18 cellular contexts compared by ENCODE assay signal in genomic region chr10:116777006-116777405, GRCh38. TPM values are rescaled to one million over a fixed set of nuclear protein-coding genes. Genes with fewer than 3 reads are reported as not detected.
DNase-seq lines count a peak whose midpoint lies in the region; ATAC-seq and TF ChIP-seq lines count a peak whose summit lies in the region.
"Had no signal": no experiment of that assay in that cellular context is flagged by ENCODE, and none has a peak within 500 bp of the region (broad histone marks: within the 10 kb centered on the region; RNA-seq: fewer than 3 reads in every experiment).

No MANE protein-coding gene starts in this region.

- 88% methylated on average over 8 of the region's 8 CpGs for WGBS in suprapubic skin

- TF ChIP-seq CTCF in right atrium auricular region (IDR thresholded peaks at IDR 0.05) (no peak), brain (conservative IDR thresholded peaks at IDR 0.05) (no peak), mucosa of descending colon (IDR thresholded peaks at IDR 0.05) (no peak), suprapubic skin (IDR thresholded peaks at IDR 0.05) (no peak)

- intact Hi-C loops in cardiac septum (cut with DNase I) (no loop called here), mucosa of descending colon (cut with DNase I, micrococcal nuclease) (no loop called here)

- ATAC-seq in mucosa of descending colon = peak; percentile 35
- ATAC-seq in HG02981 (IDR thresholded peaks at IDR 0.05; ENCODE audit: unreplicated experiment) = no peak
- ATAC-seq: GM23338, HCT116 had no signal

- no peaks in the 10 kb centered on the region for H3K9me3 Mint-ChIP-seq in brain
- H3K9me3 Mint-ChIP-seq: CD4-positive, alpha-beta memory T cell; GM23338; H9 had no signal

- H3K9me3 ChIP-seq in right atrium auricular region = no peaks in the 10 kb centered on the region
- no peaks in the 10 kb centered on the region for H3K9me3 ChIP-seq in mucosa of descending colon
- no peaks in the 10 kb centered on the region for H3K9me3 ChIP-seq in suprapubic skin

- H3K4me3 Mint-ChIP-seq in brain = no peak overlapping the region
- H3K4me3 Mint-ChIP-seq: CD4-positive, alpha-beta memory T cell; GM23338; H9 had no signal

- H3K36me3 ChIP-seq in right atrium auricular region (no peaks in the 10 kb centered on the region), mucosa of descending colon (ENCODE audit: low read depth) (no peaks in the 10 kb centered on the region), suprapubic skin (no peaks in the 10 kb centered on the region)

- DNase-seq in cardiac septum (ENCODE audit: low spot score) = peak; percentile 62
- no peak for DNase-seq in right atrium auricular region (ENCODE audit: low spot score)
- no peak for DNase-seq in mucosa of descending colon
- DNase-seq in suprapubic skin (ENCODE audit: low spot score in 2 of 2) = peak; percentile 15 to 45
- DNase-seq in NOMO-1 treated with dmso at 0.1 percent for 144 hours (lab: John Stamatoyannopoulos, UW; ENCODE audit: unreplicated experiment) = no peak
- no peak for DNase-seq in activated CD4-positive, alpha-beta T cell treated with anti-CD3 and anti-CD28 coated beads for 4 hours
- DNase-seq: C1 segment of cervical spinal cord; Calu3; CD4-positive, alpha-beta memory T cell; COR-L47; DMS53; DMS79 treated with DMSO at 0.1 percent for 48 hours; GF-D8; H9 had no signal

- peaks cover 32% of the 10 kb centered on the region for H3K4me1 Mint-ChIP-seq in brain
- H3K4me1 Mint-ChIP-seq: CD4-positive, alpha-beta memory T cell; GM23338 had no signal

- peak overlapping the region in 3 of 5 experiments; percentile 5 to 80 (median 41) for H3K27ac Mint-ChIP-seq in brain
- H3K27ac Mint-ChIP-seq: CD4-positive, alpha-beta memory T cell; GM23338; H9 had no signal

- H3K4me1 ChIP-seq in right atrium auricular region (no peaks in the 10 kb centered on the region), mucosa of descending colon (ENCODE audit: low read depth) (peaks cover 2% of the 10 kb centered on the region), suprapubic skin (peaks cover 6% of the 10 kb centered on the region)

- no peak for TF ChIP-seq EP300 in suprapubic skin (IDR thresholded peaks at IDR 0.05)

- H3K27me3 ChIP-seq in right atrium auricular region (no peaks in the 10 kb centered on the region), suprapubic skin (no peaks in the 10 kb centered on the region)

- no peak for TF ChIP-seq POLR2A in suprapubic skin (IDR thresholded peaks at IDR 0.05)

- H3K4me3 ChIP-seq in right atrium auricular region (no peak overlapping the region), mucosa of descending colon (no peak overlapping the region), suprapubic skin (no peak overlapping the region)
- H3K4me3 ChIP-seq: GM23338 had no signal

- H3K27me3 Mint-ChIP-seq in brain = peaks cover 9% of the 10 kb centered on the region

- H3K36me3 Mint-ChIP-seq in brain = no peaks in the 10 kb centered on the region
- H3K36me3 Mint-ChIP-seq: CD4-positive, alpha-beta memory T cell had no signal

- no peak overlapping the region for H3K27ac ChIP-seq in right atrium auricular region
- no peak overlapping the region for H3K27ac ChIP-seq in suprapubic skin

RNA-seq across cellular contexts. Expression of gene HSPA12A, which starts 34.6 kb away (rescaled TPM):
- total RNA-seq in cardiac septum (8.1 TPM), right atrium auricular region (10 to 100 TPM; 10.1 to 11.5 TPM), mucosa of descending colon (10 to 100 TPM in 1 of 3 donors, 1 to 10 TPM in 2; 7.7 to 20.6 (median 8.8) TPM), suprapubic skin (10 to 100 TPM in 3 of 4 donors, 1 to 10 TPM in 1; 9.6 to 26.6 (median 18.2) TPM)
- 11.6 TPM for polyA plus RNA-seq in brain (ENCODE audit: insufficient read depth, low read depth, low replicate concordance)

Comparison
In these comparisons a context has a peak if more than half of its experiments do, and no peak if none do; other contexts are left out.
1. DNase-seq: peak in cardiac septum (single experiment) and suprapubic skin (2 of 2); none in right atrium auricular region (single experiment), mucosa of descending colon (0 of 3), NOMO-1 treated with dmso at 0.1 percent for 144 hours (single experiment) and activated CD4-positive, alpha-beta T cell treated with anti-CD3 and anti-CD28 coated beads for 4 hours (0 of 2).